Comparison of ENCODE assay signal across 35 cellular contexts in genomic region chr2:224457408-224458096, GRCh38. TPM values are rescaled to one million over a fixed set of nuclear protein-coding genes. Genes with fewer than 3 reads are reported as not detected.
"Had no signal": no experiment of that assay in that cellular context is flagged by ENCODE, and none has a peak within 500 bp of the region (broad histone marks: within the 10 kb centered on the region; RNA-seq: fewer than 3 reads in every experiment).

No MANE protein-coding gene starts in this region.

- H3K4me1 ChIP-seq: adrenal gland, body of pancreas, breast epithelium had no signal

- H3K4me3 ChIP-seq: adrenal gland, body of pancreas, breast epithelium had no signal

- ATAC-seq: activated CD8-positive, alpha-beta T cell treated with anti-CD3 and anti-CD28 coated beads for 36 hours; activated naive CD4-positive, alpha-beta T cell treated with anti-CD3 and anti-CD28 coated beads, Interleukin-2, amount 50 U/mL, for 72 hours; activated T-cell treated with anti-CD3 and anti-CD28 coated beads, Interleukin-2, amount 50 U/mL, for 4 hours; activated T-cell treated with anti-CD3 and anti-CD28 coated beads, Interleukin-2, amount 50 U/mL, for 72 hours; activated T-helper 17 cell treated with anti-CD3 and anti-CD28 coated beads, Interleukin-2, amount 50 U/mL, for 72 hours; body of pancreas had no signal

- H3K36me3 ChIP-seq: adrenal gland, brain microvascular endothelial cell, breast epithelium had no signal

- H3K9me3 ChIP-seq: adrenal gland, body of pancreas, breast epithelium had no signal

- H3K4me3 Mint-ChIP-seq: activated B cell treated with CpG ODN at 0.5 μM for 24 hours; activated CD4-positive, alpha-beta memory T cell treated with anti-CD3 and anti-CD28 coated beads for 36 hours; activated CD4-positive, alpha-beta T cell treated with anti-CD3 and anti-CD28 coated beads, Interleukin-2, amount 10 ng/mL, durations not matched to agents 24 days and 14 days; activated CD8-positive, alpha-beta T cell treated with anti-CD3 and anti-CD28 coated beads for 36 hours; activated naive CD4-positive, alpha-beta T cell treated with anti-CD3 and anti-CD28 coated beads for 36 hours; activated naive CD8-positive, alpha-beta T cell treated with anti-CD3 and anti-CD28 coated beads for 36 hours; activated T-cell treated with anti-CD3 and anti-CD28 coated beads, Interleukin-2, amount 50 U/mL, for 4 hours; activated T-cell treated with anti-CD3 and anti-CD28 coated beads, Interleukin-2, amount 50 U/mL, for 72 hours; activated T-helper 1 cell treated with anti-CD3 and anti-CD28 coated beads, Interleukin-12 subunit alpha, Interleukin-12 subunit beta, Interleukin-2, Interleukin-4 antibody, amounts not matched to agents 30 ng/mL and 10 ng/mL and 1 ng/mL, durations not matched to agents 14 hours and 24 hours and 36 hours; activated T-helper 17 cell treated with anti-CD3 and anti-CD28 coated beads, Interleukin-2, amount 50 U/mL, for 72 hours; T-helper 2 cell treated with Interferon-gamma antibody and Interleukin-4, amounts not matched to agents 5 μg/mL and 100 μg/mL, for 36 hours had no signal

- H3K36me3 Mint-ChIP-seq: activated naive CD8-positive, alpha-beta T cell treated with anti-CD3 and anti-CD28 coated beads for 36 hours had no signal

- H3K27ac ChIP-seq: adrenal gland, body of pancreas, brain microvascular endothelial cell, breast epithelium, VCaP had no signal

- H3K27me3 ChIP-seq: adrenal gland, body of pancreas, brain microvascular endothelial cell, breast epithelium had no signal

- H3K9me3 Mint-ChIP-seq: activated T-helper 17 cell treated with anti-CD3 and anti-CD28 coated beads, Interleukin-2, amount 50 U/mL, for 72 hours; T-helper 2 cell treated with Interferon-gamma antibody and Interleukin-4, amounts not matched to agents 5 μg/mL and 100 μg/mL, for 36 hours had no signal

- H3K27ac Mint-ChIP-seq: activated B cell treated with CpG ODN at 0.5 μM for 24 hours; activated CD4-positive, alpha-beta memory T cell treated with anti-CD3 and anti-CD28 coated beads for 36 hours; activated CD4-positive, alpha-beta T cell treated with anti-CD3 and anti-CD28 coated beads, Interleukin-2, amount 10 ng/mL, durations not matched to agents 24 days and 14 days; activated CD8-positive, alpha-beta T cell treated with anti-CD3 and anti-CD28 coated beads for 36 hours; activated naive CD4-positive, alpha-beta T cell treated with anti-CD3 and anti-CD28 coated beads for 36 hours; activated naive CD4-positive, alpha-beta T cell treated with anti-CD3 and anti-CD28 coated beads, Interleukin-2, amount 50 U/mL, for 72 hours; activated naive CD8-positive, alpha-beta T cell treated with anti-CD3 and anti-CD28 coated beads for 36 hours; activated T-cell treated with anti-CD3 and anti-CD28 coated beads, Interleukin-2, amount 50 U/mL, for 72 hours; activated T-helper 1 cell treated with anti-CD3 and anti-CD28 coated beads, Interleukin-12 subunit alpha, Interleukin-12 subunit beta, Interleukin-2, Interleukin-4 antibody, amounts not matched to agents 30 ng/mL and 10 ng/mL and 1 ng/mL, durations not matched to agents 14 hours and 24 hours and 36 hours; activated T-helper 17 cell treated with anti-CD3 and anti-CD28 coated beads, Interleukin-2, amount 50 U/mL, for 72 hours; T-helper 2 cell treated with Interferon-gamma antibody and Interleukin-4, amounts not matched to agents 5 μg/mL and 100 μg/mL, for 36 hours had no signal

- H3K4me1 Mint-ChIP-seq: activated B cell treated with CpG ODN at 0.5 μM for 24 hours; activated CD4-positive, alpha-beta T cell treated with anti-CD3 and anti-CD28 coated beads, Interleukin-2, amount 10 ng/mL, durations not matched to agents 24 days and 14 days; activated naive CD8-positive, alpha-beta T cell treated with anti-CD3 and anti-CD28 coated beads for 36 hours; activated T-helper 17 cell treated with anti-CD3 and anti-CD28 coated beads, Interleukin-2, amount 50 U/mL, for 72 hours had no signal

- FAIRE-seq: astrocyte, TTC549 had no signal

- DNase-seq: activated B cell treated with CpG ODN at 0.5 μM for 24 hours; activated CD4-positive, alpha-beta memory T cell treated with anti-CD3 and anti-CD28 coated beads for 36 hours; activated CD4-positive, alpha-beta T cell treated with anti-CD3 and anti-CD28 coated beads for 4 hours; activated CD4-positive, alpha-beta T cell treated with anti-CD3 and anti-CD28 coated beads, Interleukin-2, amount 10 ng/mL, durations not matched to agents 24 days and 14 days; activated CD4-positive, alpha-beta T cell treated with anti-CD3 and anti-CD28 coated beads, Interleukin-2, amount 50 U/mL, for 1 hour; activated CD4-positive, alpha-beta T cell treated with anti-CD3 and anti-CD28 coated beads, Interleukin-2, amount 50 U/mL, for 4 hours; activated CD4-positive, CD25-positive, alpha-beta regulatory T cell treated with anti-CD3 and anti-CD28 coated beads, Interleukin-2, amount 50 U/mL, for 72 hours; activated CD8-positive, alpha-beta memory T cell treated with anti-CD3 and anti-CD28 coated beads, Interleukin-2, amount 50 U/mL, for 4 hours; activated CD8-positive, alpha-beta T cell treated with anti-CD3 and anti-CD28 coated beads for 36 hours; activated effector memory CD4-positive, alpha-beta T cell treated with anti-CD3 and anti-CD28 coated beads, Interleukin-2, amount 50 U/mL, for 16 hours; activated gamma-delta T cell treated with Interleukin-2 at 50 U/mL for 16 hours; activated naive CD4-positive, alpha-beta T cell; activated naive CD4-positive, alpha-beta T cell treated with anti-CD3 and anti-CD28 coated beads for 36 hours; activated naive CD4-positive, alpha-beta T cell treated with anti-CD3 and anti-CD28 coated beads, Interleukin-2, amount 50 U/mL, for 16 hours; activated naive CD8-positive, alpha-beta T cell treated with anti-CD3 and anti-CD28 coated beads for 36 hours; activated T-cell treated with anti-CD3 and anti-CD28 coated beads for 4 hours; activated T-cell treated with anti-CD3 and anti-CD28 coated beads, Interleukin-2, amount 50 U/mL, for 1 hour; activated T-cell treated with anti-CD3 and anti-CD28 coated beads, Interleukin-2, amount 50 U/mL, for 4 hours; activated T-cell treated with anti-CD3 and anti-CD28 coated beads, Interleukin-2, amount 50 U/mL, for 72 hours; adrenal gland; amniotic stem cell; aorta; body of pancreas; brain microvascular endothelial cell; central memory CD4-positive, alpha-beta T cell; T-helper 2 cell; T-helper 9 cell had no signal

RNA-seq across cellular contexts. Expression of gene FAM124B, which starts 55.6 kb away (rescaled TPM):
- total RNA-seq: activated B cell treated with CpG ODN at 0.5 μM for 24 hours, astrocyte had no signal
- polyA plus RNA-seq: aorta had no signal
